Comparison of ENCODE assay signal across 10 cellular contexts in the genomic region with DNA sequence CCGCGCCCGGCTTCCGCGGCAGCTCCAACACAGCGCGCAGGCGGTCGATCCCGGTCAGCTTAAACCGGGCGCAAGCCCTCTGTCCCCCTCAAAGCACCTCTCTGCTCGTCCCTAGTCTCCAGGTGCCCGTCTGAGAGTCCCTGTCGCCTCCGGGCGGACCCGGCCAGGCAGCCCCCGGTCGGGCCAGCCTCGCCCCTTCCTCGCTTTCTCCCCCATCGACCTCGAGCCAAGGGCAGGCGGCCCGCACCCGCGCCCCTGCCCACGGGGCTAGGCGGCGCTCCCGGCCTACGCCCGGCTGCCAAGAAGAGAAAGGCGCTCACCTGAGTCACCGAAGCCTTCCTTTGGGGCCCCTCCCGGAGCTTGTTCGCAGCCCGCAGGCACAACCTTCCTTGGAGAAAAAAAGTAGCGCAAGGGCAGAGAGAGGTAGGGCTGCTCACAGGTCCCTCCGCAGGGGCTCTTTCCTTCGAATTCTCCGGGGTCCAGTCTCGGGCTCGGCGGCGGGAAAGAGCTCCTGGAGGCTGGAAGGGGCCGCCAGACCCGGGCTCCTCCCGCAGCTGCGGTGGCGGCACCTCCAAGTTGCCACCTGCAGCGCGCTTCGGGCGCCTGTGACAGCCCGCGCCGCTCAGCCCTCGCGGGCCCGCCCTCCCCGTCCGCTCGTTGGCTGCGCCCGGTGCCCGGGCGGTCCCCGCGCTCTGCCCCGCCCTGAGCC.
DNase-seq lines count a peak whose midpoint lies in the region; ATAC-seq and TF ChIP-seq lines count a peak whose summit lies in the region.
"Had no signal": no experiment of that assay in that cellular context is flagged by ENCODE, and none has a peak within 500 bp of the region (broad histone marks: within the 10 kb centered on the region; RNA-seq: fewer than 3 reads in every experiment).

No MANE protein-coding gene starts in this region.

- peak; percentile 77 for ATAC-seq in HG02852 (IDR thresholded peaks at IDR 0.05; ENCODE audit: unreplicated experiment)

- H3K9me3 ChIP-seq in SJCRH30 (replicated peaks), result no peaks in the 10 kb centered on the region

- DNase-seq in NCI-H1417 (lab: John Stamatoyannopoulos, UW), result peak; percentile 5 to 92 (median 15)
- no peak for DNase-seq in NCI-H1417 treated with DMSO at 0.1 percent for 48 hours (lab: John Stamatoyannopoulos, UW)
- peak; percentile 66 for DNase-seq in NCI-H460 (ENCODE audit: extremely low read depth, low read depth)
- DNase-seq in astrocyte of the spinal cord (ENCODE audit: low read depth, low spot score), result peak; percentile 61
- DNase-seq in retina, result peak; percentile 88
- no peak for DNase-seq in SJCRH30

- H3K27ac ChIP-seq in SJCRH30, result no peak overlapping the region
- H3K27ac ChIP-seq: 22Rv1, VCaP had no signal

- H3K4me3 ChIP-seq in astrocyte of the spinal cord (ENCODE audit: low read depth, low read length) (peak overlapping the region; percentile 43), iPS-11a (ENCODE audit: low read depth, low read length) (peak overlapping the region; percentile 31), SJCRH30 (no peak overlapping the region)

- no peaks in the 10 kb centered on the region for H3K36me3 ChIP-seq in SJCRH30

- no peaks in the 10 kb centered on the region for H3K27me3 ChIP-seq in SJCRH30

- TF ChIP-seq CTCF in astrocyte of the spinal cord (IDR thresholded peaks at IDR 0.05; ENCODE audit: low read depth, low read length), result no peak

- in situ Hi-C loops in astrocyte of the spinal cord (cut with HindIII; ENCODE audit: low sequenced_read_pairs), result no loop called here

- no peaks in the 10 kb centered on the region for H3K4me1 ChIP-seq in SJCRH30

Comparison
In these comparisons a context has a peak if more than half of its experiments do, and no peak if none do; other contexts are left out.
1. DNase-seq: peak in NCI-H1417 (3 of 3), NCI-H460 (single experiment), astrocyte of the spinal cord (single experiment) and retina (single experiment); none in NCI-H1417 treated with DMSO at 0.1 percent for 48 hours (single experiment) and SJCRH30 (0 of 2).